ENCODE assay signal across 14 cellular contexts in genomic region chr5:127856310-127856709, GRCh38.
DNase-seq lines count a peak whose midpoint lies in the region; ATAC-seq and TF ChIP-seq lines count a peak whose summit lies in the region.
"Had no signal": no experiment of that assay in that cellular context is flagged by ENCODE, and none has a peak within 500 bp of the region (broad histone marks: within the 10 kb centered on the region; RNA-seq: fewer than 3 reads in every experiment).

No MANE protein-coding gene starts in this region.

- CTCF ChIA-PET in GM10248 (lab: Yijun Ruan, JAX) = interaction anchor here (1.5 to 4.0 kb wide), 3 partner anchors 10 to 14 kb away, joined by 3 to 17 read pairs (median 4); no protein-coding TSS in a partner anchor

- ATAC-seq in GM18861 (IDR thresholded peaks at IDR 0.05; ENCODE audit: unreplicated experiment) (peak; percentile 93), GM21619 (IDR thresholded peaks at IDR 0.05; ENCODE audit: unreplicated experiment) (peak; percentile 95), HG03354 (IDR thresholded peaks at IDR 0.05; ENCODE audit: poor library complexity, severe bottlenecking, unreplicated experiment) (peak; percentile 94)
- ATAC-seq: Panc1 had no signal

- no peak overlapping the region for H3K27ac ChIP-seq in esophagus squamous epithelium
- H3K27ac ChIP-seq: C4-2B, thoracic aorta had no signal

- intact Hi-C loops in esophagus squamous epithelium (cut with DNase I) = no loop called here

- POLR2A ChIA-PET in GM10248 (lab: Yijun Ruan, JAX) = no interaction called here

- peaks cover 0 to 23% (median 0%) of the 10 kb centered on the region in 4 donors for H3K27me3 ChIP-seq in esophagus squamous epithelium

- H3K36me3 ChIP-seq in esophagus squamous epithelium = no peaks in the 10 kb centered on the region
- H3K36me3 ChIP-seq: thoracic aorta had no signal

- H3K4me1 ChIP-seq in esophagus squamous epithelium = no peaks in the 10 kb centered on the region

- H3K4me3 ChIP-seq in fibroblast of pulmonary artery (replicated peaks; ENCODE audit: low read depth, low read length) (no peak overlapping the region), esophagus squamous epithelium (no peak overlapping the region)
- H3K4me3 ChIP-seq: thoracic aorta had no signal

- TF ChIP-seq CTCF in fibroblast of pulmonary artery (IDR thresholded peaks at IDR 0.05; ENCODE audit: low read length, missing control alignments) = no peak
- TF ChIP-seq CTCF in esophagus squamous epithelium (IDR thresholded peaks at IDR 0.05) = no peak
- no peak for TF ChIP-seq CTCF in GM10248 (IDR thresholded peaks at IDR 0.05; ENCODE audit: control extremely low read depth, extremely low read depth, low read depth, missing control alignments)

- TF ChIP-seq POLR2A in esophagus squamous epithelium (IDR thresholded peaks at IDR 0.05) = no peak

- DNase-seq in fibroblast of pulmonary artery (ENCODE audit: low read depth) (peak; percentile 82), SKM-1 treated with dmso at 0.1 percent for 144 hours (lab: John Stamatoyannopoulos, UW; ENCODE audit: unreplicated experiment) (no peak), NCI-H345 treated with DMSO at 0.1 percent for 48 hours (lab: John Stamatoyannopoulos, UW; ENCODE audit: unreplicated experiment) (no peak), esophagus squamous epithelium (lab: John Stamatoyannopoulos, UW) (no peak), GM10248 (ENCODE audit: extremely low spot score) (no peak)
- DNase-seq: GOT3, NCI-H187 treated with DMSO at 0.1 percent for 48 hours, right cardiac atrium had no signal

- H3K9me3 ChIP-seq in esophagus squamous epithelium = no peaks in the 10 kb centered on the region
- H3K9me3 ChIP-seq: thoracic aorta had no signal
